9 cellular contexts compared by ENCODE assay signal in the genomic region with DNA sequence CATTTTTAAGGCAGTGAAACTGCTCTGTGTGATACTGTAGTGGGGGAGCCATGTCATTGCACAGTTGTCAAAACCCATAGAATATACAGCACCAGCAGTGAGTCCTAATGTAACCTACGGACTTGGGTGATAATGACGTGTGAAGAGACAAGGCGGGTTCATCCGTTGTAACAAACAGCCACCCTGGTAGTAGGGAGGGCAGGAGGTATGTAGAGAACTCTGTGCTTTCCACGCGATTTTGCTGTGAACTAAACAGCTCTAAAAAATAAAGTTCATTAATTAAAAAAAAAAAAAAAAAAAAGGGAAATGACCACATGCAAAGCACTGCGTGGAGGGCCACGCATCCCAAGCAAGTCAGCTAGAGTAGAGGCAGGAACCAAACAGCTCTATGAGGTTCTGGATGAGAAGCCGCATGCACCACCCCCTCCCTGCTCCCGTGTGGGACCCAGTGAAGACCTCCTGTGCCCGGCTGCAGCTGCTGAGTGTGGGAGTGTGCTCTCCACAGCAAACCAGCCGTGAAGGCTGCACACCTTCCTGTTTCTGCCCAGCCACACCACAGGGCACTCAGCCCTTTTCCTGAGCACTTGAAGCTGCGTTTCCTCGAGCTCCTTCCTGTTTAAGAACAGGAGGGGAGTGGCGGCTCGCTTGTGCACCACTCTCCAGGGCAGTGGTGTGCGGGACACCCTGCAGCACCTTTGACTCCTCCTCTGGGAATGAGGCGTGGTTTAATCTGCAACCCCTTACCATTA.
DNase-seq lines count a peak whose midpoint lies in the region; ATAC-seq and TF ChIP-seq lines count a peak whose summit lies in the region.
"Had no signal": no experiment of that assay in that cellular context is flagged by ENCODE, and none has a peak within 500 bp of the region (broad histone marks: within the 10 kb centered on the region; RNA-seq: fewer than 3 reads in every experiment).

No MANE protein-coding gene starts in this region.

- H3K27me3 Mint-ChIP-seq in T-cell, result no peaks in the 10 kb centered on the region

- no peaks in the 10 kb centered on the region for H3K9me3 ChIP-seq in esophagus squamous epithelium
- H3K9me3 ChIP-seq in adrenal gland (replicated peaks in 1 of 3), result no peaks in the 10 kb centered on the region

- H3K27ac Mint-ChIP-seq in T-cell, result peak overlapping the region; percentile 89 to 93

- no peak for TF ChIP-seq POLR2A in esophagus squamous epithelium (IDR thresholded peaks at IDR 0.05)
- TF ChIP-seq POLR2A in adrenal gland (IDR thresholded peaks at IDR 0.05), result no peak

- intact Hi-C loops in esophagus squamous epithelium (cut with DNase I), result no loop called here
- intact Hi-C loops in adrenal gland (cut with DNase I), result no loop called here

- ATAC-seq in HG03175 (IDR thresholded peaks at IDR 0.05; ENCODE audit: unreplicated experiment) (peak; percentile 57), T-cell (replicated peaks in 1 of 4) (peak; percentile 80 to 94 (median 81))

- WGBS in esophagus squamous epithelium, 2 donors, result 38 to 60% methylated on average over 9 to 18 of the region's 18 CpGs
- WGBS in adrenal gland, 4 donors, result 50 to 63% (median 61%) methylated on average over 11 to 18 of the region's 18 CpGs

- no peak for TF ChIP-seq CTCF in esophagus squamous epithelium (IDR thresholded peaks at IDR 0.05)
- no peak for TF ChIP-seq CTCF in adrenal gland (IDR thresholded peaks at IDR 0.05)

- peak; percentile 44 for DNase-seq in activated gamma-delta T cell treated with Interleukin-2 at 50 U/mL for 16 hours
- DNase-seq in activated gamma-delta T cell (lab: John Stamatoyannopoulos, UW), result no peak
- DNase-seq in T-cell, result peak; percentile 9 to 82 (median 56)
- DNase-seq in esophagus squamous epithelium (lab: John Stamatoyannopoulos, UW), result peak; percentile 4
- peak; percentile 10 for DNase-seq in stimulated activated naive CD4-positive, alpha-beta T cell treated with Interleukin-2 at 50 U/mL for 16 hours (lab: John Stamatoyannopoulos, UW)
- DNase-seq in NCI-H446 (lab: John Stamatoyannopoulos, UW), result no peak
- no peak for DNase-seq in adrenal gland

- H3K4me3 Mint-ChIP-seq in T-cell, result peak overlapping the region; percentile 46 to 78 (median 65)

- H3K27ac ChIP-seq in esophagus squamous epithelium (peak overlapping the region in 1 of 4 donors; percentile 21), adrenal gland (no peak overlapping the region)
- H3K27ac ChIP-seq: C4-2B had no signal

- peaks cover 4% of the 10 kb centered on the region for H3K36me3 Mint-ChIP-seq in T-cell

- H3K36me3 ChIP-seq in esophagus squamous epithelium, result no peaks in the 10 kb centered on the region
- H3K36me3 ChIP-seq in adrenal gland (replicated peaks in 1 of 2), result no peaks in the 10 kb centered on the region

- no peaks in the 10 kb centered on the region for H3K9me3 Mint-ChIP-seq in T-cell

- CTCF ChIA-PET in T-cell (lab: Charles Lee), result interaction anchor here (0.5 to 2.4 kb wide), 12 partner anchors 10 to 567 kb away, joined by 3 to 24 read pairs (median 5); partner anchors contain the start of gene HPCAL1 (in 1 of the 2)

- H3K4me1 Mint-ChIP-seq in T-cell, result peaks cover 88 to 94% (median 92%) of the 10 kb centered on the region in 3 donors

- POLR2A ChIA-PET in T-cell (lab: Charles Lee), result interaction anchor here (0.6 to 1.2 kb wide), 10 partner anchors 15 to 998 kb away, joined by 3 to 13 read pairs (median 4); partner anchors contain the start of genes ODC1 (in 1 of the 2) and TAF1B (in 1 of the 2)

- H3K4me1 ChIP-seq in esophagus squamous epithelium, result peaks cover 8 to 63% (median 29%) of the 10 kb centered on the region in 3 donors
- H3K4me1 ChIP-seq in adrenal gland (replicated peaks in 1 of 2), result peaks cover 0 to 10% of the 10 kb centered on the region in 2 donors

- H3K27me3 ChIP-seq in esophagus squamous epithelium, result no peaks in the 10 kb centered on the region
- H3K27me3 ChIP-seq in adrenal gland, result no peaks in the 10 kb centered on the region

- H3K4me3 ChIP-seq in esophagus squamous epithelium, result peak overlapping the region in 1 of 4 donors; percentile 28
- H3K4me3 ChIP-seq in adrenal gland, result no peak overlapping the region

Comparison
In these comparisons a context has a peak if more than half of its experiments do, and no peak if none do; other contexts are left out.
1. DNase-seq: peak in activated gamma-delta T cell treated with Interleukin-2 at 50 U/mL for 16 hours (single experiment), T-cell (34 of 34), esophagus squamous epithelium (single experiment) and stimulated activated naive CD4-positive, alpha-beta T cell treated with Interleukin-2 at 50 U/mL for 16 hours (single experiment); none in activated gamma-delta T cell (single experiment), NCI-H446 (0 of 2) and adrenal gland (0 of 7).